Comparison of ENCODE assay signal across 8 cellular contexts in the genomic region with DNA sequence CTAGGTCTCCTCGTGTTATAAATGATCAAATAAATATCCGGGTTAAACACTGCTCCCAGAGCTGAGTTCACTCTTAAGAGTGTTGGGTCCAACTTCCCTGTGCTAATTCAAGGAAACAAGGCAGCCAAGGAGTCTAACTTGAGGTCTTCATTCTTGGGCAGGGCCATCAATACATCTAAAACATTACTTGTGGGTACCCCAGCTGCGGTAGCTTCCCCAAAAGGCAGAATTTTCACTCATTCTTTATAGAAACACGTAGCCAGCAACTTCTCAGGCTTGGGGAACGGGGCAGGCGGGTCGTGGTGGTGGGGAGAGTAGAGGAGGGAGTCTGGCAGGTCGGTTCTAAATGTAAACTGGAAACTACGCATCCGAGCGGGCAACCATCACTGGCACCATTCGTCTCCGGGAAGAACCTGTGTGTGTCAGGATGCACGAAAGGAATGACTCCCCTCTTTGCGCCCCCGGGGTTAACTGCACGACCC. TPM values are rescaled to one million over a fixed set of nuclear protein-coding genes. Genes with fewer than 3 reads are reported as not detected.
DNase-seq lines count a peak whose midpoint lies in the region; ATAC-seq and TF ChIP-seq lines count a peak whose summit lies in the region.

No MANE protein-coding gene starts in this region.

- no peak for TF ChIP-seq POLR2A in upper lobe of left lung (IDR thresholded peaks at IDR 0.05)

- DNase-seq in GM19238 (ENCODE audit: insufficient read length, low spot score), result peak; percentile 3
- DNase-seq in SJSA1 (ENCODE audit: low read depth in 1 of 2, low spot score in 2 of 2), result no peak
- peak; percentile 41 for DNase-seq in dermis blood vessel endothelial cell
- DNase-seq in medulla oblongata (ENCODE audit: extremely low spot score), result peak; percentile 46
- no peak for DNase-seq in upper lobe of left lung
- no peak for DNase-seq in kidney glomerular epithelial cell (lab: John Stamatoyannopoulos, UW)

- no peak for TF ChIP-seq EP300 in upper lobe of left lung (IDR thresholded peaks at IDR 0.05)

- H3K27ac ChIP-seq in 22Rv1 (peak overlapping the region; percentile 86), SJSA1 (peak overlapping the region; percentile 19; the same call in 1 of the 2 replicates), upper lobe of left lung (peak overlapping the region; percentile 93 to 96 (median 94))

- H3K36me3 ChIP-seq in SJSA1 (peaks cover 11% of the 10 kb centered on the region; the same call in 1 of the 2 replicates), upper lobe of left lung (no peaks in the 10 kb centered on the region)

- 1 to 4% methylated on average over 15 to 17 of the region's 17 CpGs for WGBS in upper lobe of left lung, 2 donors

- no peaks in the 10 kb centered on the region for H3K27me3 ChIP-seq in SJSA1 (replicated peaks)
- H3K27me3 ChIP-seq in upper lobe of left lung, result no peaks in the 10 kb centered on the region

- no peak for TF ChIP-seq CTCF in 22Rv1 (IDR thresholded peaks at IDR 0.05)
- no peak for TF ChIP-seq CTCF in upper lobe of left lung (IDR thresholded peaks at IDR 0.05)

- H3K4me1 ChIP-seq in SJSA1 (replicated peaks) (peaks cover 7% of the 10 kb centered on the region), upper lobe of left lung (peaks cover 12 to 20% (median 17%) of the 10 kb centered on the region in 4 donors)

- peak overlapping the region; percentile 95 for H3K4me3 ChIP-seq in SJSA1
- H3K4me3 ChIP-seq in upper lobe of left lung, result peak overlapping the region; percentile 44 to 97 (median 89)

- ATAC-seq in upper lobe of left lung (ENCODE audit: low FRiP score in 2 of 2), result peak; percentile 5 to 25
- no peak for ATAC-seq in HG02588 (IDR thresholded peaks at IDR 0.05; ENCODE audit: unreplicated experiment)

- H3K9me3 ChIP-seq in SJSA1 (replicated peaks) (no peaks in the 10 kb centered on the region), upper lobe of left lung (no peaks in the 10 kb centered on the region)

RNA-seq across cellular contexts. Expression of a gene that starts 0.7 kb away (rescaled TPM):
- total RNA-seq in SJSA1 (2014; rRNA removed; shearing (Covaris generic)), result 160 and 196 TPM in 2 replicates
- total RNA-seq in dermis blood vessel endothelial cell (200 and 265 TPM in 2 replicates), upper lobe of left lung (100 to 1,000 TPM in 2 of 6 donors, 10 to 100 TPM in 4; 57.1 to 120 (median 93.3) TPM)

RNA-seq across cellular contexts. Expression of a gene that starts 53.7 kb away (rescaled TPM):
- not detected in 2 replicates for total RNA-seq in SJSA1 (2014; rRNA removed; shearing (Covaris generic))
- total RNA-seq in dermis blood vessel endothelial cell, result not detected in 2 replicates
- 10 to 100 TPM in 4 of 6 donors, 1 to 10 TPM in 2; 7.0 to 74.0 (median 17.7) TPM for total RNA-seq in upper lobe of left lung

Comparison
In these comparisons a context has a peak if more than half of its experiments do, and no peak if none do; other contexts are left out.
1. H3K27ac ChIP-seq: peak in every context shown above with its lines; median percentile 94 in upper lobe of left lung; 86 in 22Rv1; 19 in SJSA1.
2. DNase-seq: peak in GM19238 (single experiment), dermis blood vessel endothelial cell (single experiment) and medulla oblongata (single experiment); none in SJSA1 (0 of 2), upper lobe of left lung (0 of 2) and kidney glomerular epithelial cell (single experiment).